11 cellular contexts compared by ENCODE assay signal in genomic region chr3:111723293-111723963, GRCh38. TPM values are rescaled to one million over a fixed set of nuclear protein-coding genes. Genes with fewer than 3 reads are reported as not detected.
DNase-seq lines count a peak whose midpoint lies in the region; ATAC-seq and TF ChIP-seq lines count a peak whose summit lies in the region.
"Had no signal": no experiment of that assay in that cellular context is flagged by ENCODE, and none has a peak within 500 bp of the region (broad histone marks: within the 10 kb centered on the region; RNA-seq: fewer than 3 reads in every experiment).

No MANE protein-coding gene starts in this region.

- H3K4me2 ChIP-seq in PC-3 (ENCODE audit: low read length): peak overlapping the region; percentile 65

- no peaks in the 10 kb centered on the region for H3K4me1 Mint-ChIP-seq in activated T-helper 1 cell treated with anti-CD3 and anti-CD28 coated beads, Interleukin-12 subunit alpha, Interleukin-12 subunit beta, Interleukin-2, Interleukin-4 antibody, amounts not matched to agents 30 ng/mL and 10 ng/mL and 1 ng/mL, durations not matched to agents 14 hours and 24 hours and 36 hours (ENCODE audit: low read depth)
- H3K4me1 Mint-ChIP-seq: naive B cell had no signal

- peak; percentile 81 for DNase-seq in DMS79 treated with DMSO at 0.1 percent for 48 hours (lab: John Stamatoyannopoulos, UW)
- DNase-seq in PC-3: peak; percentile 90
- DNase-seq in hepatic stellate cell (ENCODE audit: low spot score): peak; percentile 37
- DNase-seq in stimulated activated naive CD8-positive, alpha-beta T cell treated with anti-CD3 and anti-CD28 coated beads, Interleukin-15, Interleukin-2, amounts not matched to agents 100 U/mL and 50 U/mL, for 24 hours: no peak
- no peak for DNase-seq in MV-4-11 (lab: John Stamatoyannopoulos, UW)
- no peak for DNase-seq in stimulated activated naive CD4-positive, alpha-beta T cell (lab: John Stamatoyannopoulos, UW)
- no peak for DNase-seq in activated T-helper 1 cell treated with anti-CD3 and anti-CD28 coated beads, Interleukin-12 subunit alpha, Interleukin-12 subunit beta, Interleukin-2, Interleukin-4 antibody, amounts not matched to agents 30 ng/mL and 10 ng/mL and 1 ng/mL, durations not matched to agents 14 hours and 24 hours and 36 hours (ENCODE audit: low spot score)
- DNase-seq: effector CD4-positive, alpha-beta T cell; naive B cell; substantia nigra had no signal

- H2AFZ ChIP-seq in PC-3 (ENCODE audit: low read length): no peak overlapping the region

- no peaks in the 10 kb centered on the region for H3F3A ChIP-seq in PC-3 (ENCODE audit: low read length, unreplicated experiment)

- TF ChIP-seq CTCF in PC-3 (conservative IDR thresholded peaks at IDR 0.05; ENCODE audit: low read depth, low read length): no peak

- CTCF ChIA-PET in PC-3 (lab: Charles Lee): interaction anchor here (2.2 kb wide), 1 partner anchor 137 kb away, joined by 7 read pairs; no protein-coding TSS in a partner anchor

- peaks cover 32% of the 10 kb centered on the region for H3K4me1 ChIP-seq in PC-3 (ENCODE audit: insufficient read depth, low read length)

- intact Hi-C loops in PC-3 (cut with micrococcal nuclease): loop anchor here (1.0 kb wide), 1 partner anchor 12 kb away; no protein-coding TSS in a partner anchor
- intact Hi-C loops in activated T-helper 1 cell treated with anti-CD3 and anti-CD28 coated beads, Interleukin-12 subunit alpha, Interleukin-12 subunit beta, Interleukin-2, Interleukin-4 antibody, amounts not matched to agents 30 ng/mL and 10 ng/mL and 1 ng/mL, durations not matched to agents 14 hours and 24 hours and 36 hours (cut with micrococcal nuclease): no loop called here

- BruUV-seq in PC-3 (replicated peaks; lab: Mats Ljungman, UMichigan): no TSS peak

- no peak overlapping the region for H3K27ac Mint-ChIP-seq in activated T-helper 1 cell treated with anti-CD3 and anti-CD28 coated beads, Interleukin-12 subunit alpha, Interleukin-12 subunit beta, Interleukin-2, Interleukin-4 antibody, amounts not matched to agents 30 ng/mL and 10 ng/mL and 1 ng/mL, durations not matched to agents 14 hours and 24 hours and 36 hours
- H3K27ac Mint-ChIP-seq: naive B cell had no signal

- H3K27me3 Mint-ChIP-seq in activated T-helper 1 cell treated with anti-CD3 and anti-CD28 coated beads, Interleukin-12 subunit alpha, Interleukin-12 subunit beta, Interleukin-2, Interleukin-4 antibody, amounts not matched to agents 30 ng/mL and 10 ng/mL and 1 ng/mL, durations not matched to agents 14 hours and 24 hours and 36 hours (ENCODE audit: insufficient read depth): no peaks in the 10 kb centered on the region
- H3K27me3 Mint-ChIP-seq: naive B cell had no signal

- peaks cover 43% of the 10 kb centered on the region for H3K36me3 Mint-ChIP-seq in activated T-helper 1 cell treated with anti-CD3 and anti-CD28 coated beads, Interleukin-12 subunit alpha, Interleukin-12 subunit beta, Interleukin-2, Interleukin-4 antibody, amounts not matched to agents 30 ng/mL and 10 ng/mL and 1 ng/mL, durations not matched to agents 14 hours and 24 hours and 36 hours (ENCODE audit: low read depth)

- ATAC-seq in HG02759 (IDR thresholded peaks at IDR 0.05; ENCODE audit: unreplicated experiment): peak; percentile 70
- peak; percentile 93 for ATAC-seq in PC-3
- no peak for ATAC-seq in stimulated activated naive CD8-positive, alpha-beta T cell treated with anti-CD3 and anti-CD28 coated beads, Interleukin-15, Interleukin-2, amounts not matched to agents 100 U/mL and 50 U/mL, for 24 hours

- H3K4me3 Mint-ChIP-seq in activated T-helper 1 cell treated with anti-CD3 and anti-CD28 coated beads, Interleukin-12 subunit alpha, Interleukin-12 subunit beta, Interleukin-2, Interleukin-4 antibody, amounts not matched to agents 30 ng/mL and 10 ng/mL and 1 ng/mL, durations not matched to agents 14 hours and 24 hours and 36 hours: no peak overlapping the region
- H3K4me3 Mint-ChIP-seq: naive B cell had no signal

- H4K20me1 ChIP-seq in PC-3 (ENCODE audit: low read length): no peaks in the 10 kb centered on the region

- no peaks in the 10 kb centered on the region for H3K9me2 ChIP-seq in PC-3 (replicated peaks; ENCODE audit: low read length)

- H3K27ac ChIP-seq in PC-3 (ENCODE audit: low read length): peak overlapping the region; percentile 64

- no peaks in the 10 kb centered on the region for H3K36me3 ChIP-seq in PC-3 (ENCODE audit: low read depth, low read length)

- no peaks in the 10 kb centered on the region for H3K9me3 Mint-ChIP-seq in activated T-helper 1 cell treated with anti-CD3 and anti-CD28 coated beads, Interleukin-12 subunit alpha, Interleukin-12 subunit beta, Interleukin-2, Interleukin-4 antibody, amounts not matched to agents 30 ng/mL and 10 ng/mL and 1 ng/mL, durations not matched to agents 14 hours and 24 hours and 36 hours
- H3K9me3 Mint-ChIP-seq: naive B cell had no signal

- peak overlapping the region; percentile 5; the same call in 1 of the 2 replicates for H3K4me3 ChIP-seq in PC-3 (ENCODE audit: low read length)

- no peaks in the 10 kb centered on the region for H3K9me3 ChIP-seq in PC-3 (ENCODE audit: low read length)

- no peak overlapping the region for H3K9ac ChIP-seq in PC-3 (ENCODE audit: low read length)

- no peaks in the 10 kb centered on the region for H3K27me3 ChIP-seq in PC-3 (ENCODE audit: low read length)

- 0 out of 2 replicates have a peak, but pooled peaks cover 5% of the 10 kb centered on the region for H3K79me2 ChIP-seq in PC-3 (ENCODE audit: low read length)

- POLR2A ChIA-PET in PC-3 (lab: Charles Lee; ENCODE audit: unreplicated experiment): interaction anchor here (0.7 kb wide), 1 partner anchor 80 kb away, joined by 3 read pairs; no protein-coding TSS in a partner anchor

RNA-seq across cellular contexts. Expression of gene PLCXD2, which starts 49.0 kb away (rescaled TPM):
- 8.1 and 10.4 TPM in 2 replicates for total RNA-seq in PC-3 (2014; rRNA removed)
- total RNA-seq in activated T-helper 1 cell treated with anti-CD3 and anti-CD28 coated beads, Interleukin-12 subunit alpha, Interleukin-12 subunit beta, Interleukin-2, Interleukin-4 antibody, amounts not matched to agents 30 ng/mL and 10 ng/mL and 1 ng/mL, durations not matched to agents 14 hours and 24 hours and 36 hours: 8.1 and 8.9 TPM in 2 replicates

Comparison
In these comparisons a context has a peak if more than half of its experiments do, and no peak if none do; other contexts are left out.
1. DNase-seq: peak in DMS79 treated with DMSO at 0.1 percent for 48 hours (single experiment), PC-3 (single experiment) and hepatic stellate cell (single experiment); none in stimulated activated naive CD8-positive, alpha-beta T cell treated with anti-CD3 and anti-CD28 coated beads, Interleukin-15, Interleukin-2, amounts not matched to agents 100 U/mL and 50 U/mL, for 24 hours (single experiment), MV-4-11 (single experiment), stimulated activated naive CD4-positive, alpha-beta T cell (0 of 6) and activated T-helper 1 cell treated with anti-CD3 and anti-CD28 coated beads, Interleukin-12 subunit alpha, Interleukin-12 subunit beta, Interleukin-2, Interleukin-4 antibody, amounts not matched to agents 30 ng/mL and 10 ng/mL and 1 ng/mL, durations not matched to agents 14 hours and 24 hours and 36 hours (single experiment).